ENCODE assay signal across 12 cellular contexts in genomic region chr9:134206317-134207300, GRCh38. TPM values are rescaled to one million over a fixed set of nuclear protein-coding genes. Genes with fewer than 3 reads are reported as not detected.
DNase-seq lines count a peak whose midpoint lies in the region; ATAC-seq and TF ChIP-seq lines count a peak whose summit lies in the region.
"Had no signal": no experiment of that assay in that cellular context is flagged by ENCODE, and none has a peak within 500 bp of the region (broad histone marks: within the 10 kb centered on the region; RNA-seq: fewer than 3 reads in every experiment).

No MANE protein-coding gene starts in this region.

- intact Hi-C loops in esophagus squamous epithelium (cut with DNase I) (no loop called here), ovary (cut with DNase I) (no loop called here), testis (cut with DNase I; ENCODE audit: low total_unique reads) (no loop called here)

- POLR2A ChIA-PET in HEK293 (lab: Yijun Ruan, JAX): no interaction called here

- H3K36me3 ChIP-seq in BE2C (no peaks in the 10 kb centered on the region), HEK293 (ENCODE audit: control insufficient read depth in 2 of 2, insufficient read depth in 1 of 2, low read length in 2 of 2) (no peaks in the 10 kb centered on the region), esophagus squamous epithelium (no peaks in the 10 kb centered on the region), ovary (no peaks in the 10 kb centered on the region), testis (ENCODE audit: low read depth, missing control alignments) (no peaks in the 10 kb centered on the region)

- H3K4me1 ChIP-seq in BE2C (no peaks in the 10 kb centered on the region), HEK293 (ENCODE audit: control insufficient read depth, insufficient read depth, low read length) (no peaks in the 10 kb centered on the region), esophagus squamous epithelium (peaks cover 13 to 40% (median 20%) of the 10 kb centered on the region in 3 donors), ovary (ENCODE audit: insufficient read depth) (peaks cover 12% of the 10 kb centered on the region), testis (peaks cover 4% of the 10 kb centered on the region)

- no peak overlapping the region for H3K4me3 ChIP-seq in BE2C (ENCODE audit: low read depth, low read length)
- H3K4me3 ChIP-seq in HEK293 (ENCODE audit: low read depth, low read length): no peak overlapping the region
- H3K4me3 ChIP-seq in esophagus squamous epithelium: no peak overlapping the region
- no peak overlapping the region for H3K4me3 ChIP-seq in ovary
- no peak overlapping the region for H3K4me3 ChIP-seq in testis
- H3K4me3 ChIP-seq: lung had no signal

- H3K27me3 ChIP-seq in BE2C: no peaks in the 10 kb centered on the region
- no peaks in the 10 kb centered on the region for H3K27me3 ChIP-seq in esophagus squamous epithelium
- H3K27me3 ChIP-seq in ovary: no peaks in the 10 kb centered on the region
- no peaks in the 10 kb centered on the region for H3K27me3 ChIP-seq in testis

- no peak for TF ChIP-seq EP300 in ovary (IDR thresholded peaks at IDR 0.05)

- no peak for ATAC-seq in HG02852 (IDR thresholded peaks at IDR 0.05; ENCODE audit: unreplicated experiment)

- H3K27ac ChIP-seq in HEK293 (ENCODE audit: extremely low read depth, low read depth, low read length): no peak overlapping the region
- peak overlapping the region in 3 of 4 donors; percentile 22 to 60 (median 25) for H3K27ac ChIP-seq in esophagus squamous epithelium
- no peak overlapping the region for H3K27ac ChIP-seq in ovary
- H3K27ac ChIP-seq in testis: no peak overlapping the region

- DNase-seq in BE2C: peak; percentile 4
- DNase-seq in esophagus squamous epithelium (lab: John Stamatoyannopoulos, UW): no peak
- peak in 3 of 5 donors; percentile 6 to 16 (median 10) for DNase-seq in ovary
- DNase-seq in NCI-H1105 (lab: John Stamatoyannopoulos, UW): no peak
- DNase-seq in testis: no peak
- DNase-seq in NCI-H226: no peak
- DNase-seq: effector CD4-positive, alpha-beta T cell; T1000 had no signal

- TF ChIP-seq POLR2A in esophagus squamous epithelium (IDR thresholded peaks at IDR 0.05): no peak
- no peak for TF ChIP-seq POLR2A in ovary (IDR thresholded peaks at IDR 0.05)
- no peak for TF ChIP-seq POLR2A in testis (IDR thresholded peaks at IDR 0.05)

- CTCF ChIA-PET in HEK293 (lab: Yijun Ruan, JAX): interaction anchor here (0.6 kb wide), 1 partner anchor 1755 kb away, joined by 5 read pairs; the partner anchor contains the start of gene UBAC1

- TF ChIP-seq CTCF in BE2C (IDR thresholded peaks at IDR 0.05; ENCODE audit: low read depth, low read length) (no peak), HEK293 (tag by site-specific recombination; IDR thresholded peaks at IDR 0.05) (no peak), esophagus squamous epithelium (IDR thresholded peaks at IDR 0.05) (no peak), ovary (IDR thresholded peaks at IDR 0.05) (no peak), testis (IDR thresholded peaks at IDR 0.05) (no peak)

- H3K9me3 ChIP-seq in BE2C (no peaks in the 10 kb centered on the region), HEK293 (ENCODE audit: control insufficient read depth, insufficient read depth, low read depth, low read length) (no peaks in the 10 kb centered on the region), esophagus squamous epithelium (peaks cover 0 to 7% (median 0%) of the 10 kb centered on the region in 3 donors), ovary (no peaks in the 10 kb centered on the region), testis (no peaks in the 10 kb centered on the region)

- WGBS in esophagus squamous epithelium, 2 donors: 77 to 82% methylated on average over 12 to 17 of the region's 20 CpGs
- 88 to 89% (median 88%) methylated on average over 20 of the region's 20 CpGs for WGBS in ovary, 3 donors
- 88 to 94% methylated on average over 17 to 20 of the region's 20 CpGs for WGBS in testis, 2 donors

TF ChIP-seq in HEK293, 187 proteins besides CTCF, POLR2A, EP300 and RAD21:
- TF ChIP-seq SP7 (tag by site-specific recombination; IDR thresholded peaks at IDR 0.05) (peak; percentile 6; the same call in 1 of the 2 replicates), ZNF529 (tag by site-specific recombination; IDR thresholded peaks at IDR 0.05; ENCODE audit: insufficient replicate concordance) (no peak), ZNF514 (tag by site-specific recombination; IDR thresholded peaks at IDR 0.05) (no peak), ZNF501 (tag by site-specific recombination; IDR thresholded peaks at IDR 0.05) (no peak), ZEB2 (tag by site-specific recombination; IDR thresholded peaks at IDR 0.05) (peak; percentile 6), GLIS1 (tag by site-specific recombination; IDR thresholded peaks at IDR 0.05) (peak; percentile 17; the same call in 1 of the 2 replicates), KLF10 (tag by site-specific recombination; IDR thresholded peaks at IDR 0.05) (peak; percentile 76; the same call in 1 of the 2 replicates), ZBTB20 (tag by site-specific recombination; IDR thresholded peaks at IDR 0.05) (peak; percentile 13; the same call in 1 of the 2 replicates), ZNF324 (tag by site-specific recombination; IDR thresholded peaks at IDR 0.05) (0 out of 2 replicates have a peak, but pooled peaks have one; percentile 9), YY2 (tag by site-specific recombination; IDR thresholded peaks at IDR 0.05) (peak; percentile 71), REPIN1 (tag by site-specific recombination; IDR thresholded peaks at IDR 0.05; ENCODE audit: low read depth) (no peak), ZNF335 (tag by site-specific recombination; conservative IDR thresholded peaks at IDR 0.05) (peak; percentile 39), ZBTB48 (tag by site-specific recombination; IDR thresholded peaks at IDR 0.05) (peak; percentile 79), WT1 (tag by site-specific recombination; IDR thresholded peaks at IDR 0.05) (no peak), KLF9 (tag by site-specific recombination; IDR thresholded peaks at IDR 0.05; ENCODE audit: low read depth) (peak; percentile 40; the same call in 1 of the 2 replicates), ZFP69B (tag by site-specific recombination; IDR thresholded peaks at IDR 0.05) (peak; percentile 74), ZBTB7A (tag by site-specific recombination; IDR thresholded peaks at IDR 0.05; ENCODE audit: low read depth) (no peak), PATZ1 (tag by site-specific recombination; IDR thresholded peaks at IDR 0.05) (peak; percentile 70), GLIS2 (tag by site-specific recombination; IDR thresholded peaks at IDR 0.05) (0 out of 2 replicates have a peak, but pooled peaks have one; percentile 14)
- TF ChIP-seq, protein P1, sequence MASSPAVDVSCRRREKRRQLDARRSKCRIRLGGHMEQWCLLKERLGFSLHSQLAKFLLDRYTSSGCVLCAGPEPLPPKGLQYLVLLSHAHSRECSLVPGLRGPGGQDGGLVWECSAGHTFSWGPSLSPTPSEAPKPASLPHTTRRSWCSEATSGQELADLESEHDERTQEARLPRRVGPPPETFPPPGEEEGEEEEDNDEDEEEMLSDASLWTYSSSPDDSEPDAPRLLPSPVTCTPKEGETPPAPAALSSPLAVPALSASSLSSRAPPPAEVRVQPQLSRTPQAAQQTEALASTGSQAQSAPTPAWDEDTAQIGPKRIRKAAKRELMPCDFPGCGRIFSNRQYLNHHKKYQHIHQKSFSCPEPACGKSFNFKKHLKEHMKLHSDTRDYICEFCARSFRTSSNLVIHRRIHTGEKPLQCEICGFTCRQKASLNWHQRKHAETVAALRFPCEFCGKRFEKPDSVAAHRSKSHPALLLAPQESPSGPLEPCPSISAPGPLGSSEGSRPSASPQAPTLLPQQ (tag by site-specific recombination; IDR thresholded peaks at IDR 0.05): 0 out of 2 replicates have a peak, but pooled peaks have one; percentile 62

RNA-seq across cellular contexts. Expression of gene RNU6ATAC, which starts 42.2 kb away (rescaled TPM):
- polyA plus RNA-seq in BE2C (2012; ENCODE audit: insufficient read depth, insufficient read length, low read depth): 32.9 TPM
- total RNA-seq in esophagus squamous epithelium (not detected), ovary (100 to 1,000 TPM in 3 of 7 donors, 10 to 100 TPM in 2, not detected in 2; 74.9 to 294 (median 169) TPM), testis (not detected)
- polyA plus RNA-seq in ovary (not detected), testis (ENCODE audit: insufficient read depth, low read depth, low replicate concordance) (not detected)
- total RNA-seq: HT-29 had no signal
- polyA plus RNA-seq: lung had no signal

Comparison
In these comparisons a context has a peak if more than half of its experiments do, and no peak if none do; other contexts are left out.
1. DNase-seq: peak in BE2C (single experiment) and ovary (3 of 5); none in esophagus squamous epithelium (single experiment), NCI-H1105 (single experiment), testis (single experiment) and NCI-H226 (single experiment).
2. H3K27ac ChIP-seq: peak in esophagus squamous epithelium (3 of 4); none in HEK293 (single experiment), ovary (0 of 2) and testis (0 of 2).